In genomic region chr3:30688776-30689175, GRCh38 we compare ENCODE assay signal across 8 cellular contexts.
A peak's percentile ranks its signal among the peaks of the same experiment; 100 is the strongest.
DNase-seq lines count a peak whose midpoint lies in the region; ATAC-seq and TF ChIP-seq lines count a peak whose summit lies in the region.

No MANE protein-coding gene starts in this region.

- H3K9me3 Mint-ChIP-seq in Caco-2 (ENCODE audit: unreplicated experiment) (no peaks in the 10 kb centered on the region), activated B cell treated with CpG ODN at 0.5 μM for 24 hours (no peaks in the 10 kb centered on the region)

- peaks cover 10% of the 10 kb centered on the region for H3K36me3 ChIP-seq in Caco-2 (ENCODE audit: control insufficient read depth, insufficient read depth, low read length)
- peaks cover 13% of the 10 kb centered on the region for H3K36me3 ChIP-seq in rectal smooth muscle tissue (ENCODE audit: control insufficient read depth, insufficient read depth, low read length)

- H3K27ac Mint-ChIP-seq in Caco-2 (ENCODE audit: unreplicated experiment) (peak overlapping the region; percentile 64), activated B cell treated with CpG ODN at 0.5 μM for 24 hours (peak overlapping the region; percentile 91)

- H3K36me3 Mint-ChIP-seq in Caco-2 (ENCODE audit: insufficient read depth, unreplicated experiment) (peaks cover 86% of the 10 kb centered on the region), activated B cell treated with CpG ODN at 0.5 μM for 24 hours (ENCODE audit: low read depth) (peaks cover 95% of the 10 kb centered on the region)

- H3K4me3 ChIP-seq in Caco-2 (ENCODE audit: low read depth, low read length) (no peak overlapping the region), rectal smooth muscle tissue (ENCODE audit: low read length) (no peak overlapping the region)

- no peak for ATAC-seq in activated B cell treated with CpG ODN at 0.5 μM for 24 hours (ENCODE audit: low read depth)

- H3K27ac ChIP-seq in rectal smooth muscle tissue (ENCODE audit: low read depth, low read length) = peak overlapping the region; percentile 78

- H3K4me1 Mint-ChIP-seq in Caco-2 (ENCODE audit: low read depth, unreplicated experiment) (peaks cover 53% of the 10 kb centered on the region), activated B cell treated with CpG ODN at 0.5 μM for 24 hours (peaks cover 69% of the 10 kb centered on the region)

- no peak for TF ChIP-seq CTCF in Caco-2 (IDR thresholded peaks at IDR 0.05; ENCODE audit: insufficient read depth in 1 of 2, low read depth in 1 of 2, low read length in 1 of 2, severe bottlenecking in 1 of 2, unreplicated experiment in 1 of 2)
- TF ChIP-seq CTCF in activated B cell treated with CpG ODN at 0.5 μM for 24 hours (IDR thresholded peaks at IDR 0.05) = no peak

- POLR2A ChIA-PET in Caco-2 (lab: Charles Lee) = no interaction called here
- POLR2A ChIA-PET in activated B cell treated with CpG ODN at 0.5 μM for 24 hours (lab: Charles Lee) = interaction anchor here (0.9 to 1.4 kb wide), 4 partner anchors 33 to 83 kb away, joined by 3 to 4 read pairs (median 3); partner anchors contain the start of gene TGFBR2

- H3K27me3 Mint-ChIP-seq in Caco-2 (ENCODE audit: insufficient read depth, unreplicated experiment) (no peaks in the 10 kb centered on the region), activated B cell treated with CpG ODN at 0.5 μM for 24 hours (no peaks in the 10 kb centered on the region)

- no peak overlapping the region for H3K9ac ChIP-seq in rectal smooth muscle tissue (ENCODE audit: low read length)

- H3K4me3 Mint-ChIP-seq in Caco-2 (ENCODE audit: unreplicated experiment) (no peak overlapping the region), activated B cell treated with CpG ODN at 0.5 μM for 24 hours (no peak overlapping the region)

- no TSS peak for BruUV-seq in Caco-2 (replicated peaks; lab: Mats Ljungman, UMichigan)

- H3K9me3 ChIP-seq in Caco-2 = no peaks in the 10 kb centered on the region

- peaks cover 43% of the 10 kb centered on the region for H3K4me1 ChIP-seq in Caco-2
- H3K4me1 ChIP-seq in rectal smooth muscle tissue (ENCODE audit: control insufficient read depth, insufficient read depth, low read length) = peaks cover 53% of the 10 kb centered on the region

- CTCF ChIA-PET in Caco-2 (lab: Charles Lee) = no interaction called here
- CTCF ChIA-PET in activated B cell treated with CpG ODN at 0.5 μM for 24 hours (lab: Charles Lee) = interaction anchor here (1.3 to 3.0 kb wide), 2 partner anchors 60 to 84 kb away, joined by 3 to 8 read pairs; no protein-coding TSS in a partner anchor

- H3K27me3 ChIP-seq in Caco-2 (replicated peaks; ENCODE audit: control insufficient read depth, insufficient read depth, low read length) (no peaks in the 10 kb centered on the region), rectal smooth muscle tissue (ENCODE audit: control insufficient read depth, insufficient read depth, low read length) (no peaks in the 10 kb centered on the region)

- intact Hi-C loops in Caco-2 (cut with micrococcal nuclease; ENCODE audit: unreplicated experiment) (no loop called here), activated B cell treated with CpG ODN at 0.5 μM for 24 hours (cut with micrococcal nuclease) (no loop called here)

- DNase-seq in Caco-2 (no peak), activated B cell treated with CpG ODN at 0.5 μM for 24 hours (no peak), glomerular visceral epithelial cell (ENCODE audit: extremely low spot score) (peak; percentile 30), middle frontal gyrus (ENCODE audit: extremely low spot score, low spot score) (no peak), amygdala (lab: John Stamatoyannopoulos, UW) (no peak), ureter (ENCODE audit: low spot score) (no peak)
- no peak for DNase-seq in stimulated activated naive CD4-positive, alpha-beta T cell treated with Interleukin-2 at 50 U/mL for 16 hours (lab: John Stamatoyannopoulos, UW)
